In the genomic region with DNA sequence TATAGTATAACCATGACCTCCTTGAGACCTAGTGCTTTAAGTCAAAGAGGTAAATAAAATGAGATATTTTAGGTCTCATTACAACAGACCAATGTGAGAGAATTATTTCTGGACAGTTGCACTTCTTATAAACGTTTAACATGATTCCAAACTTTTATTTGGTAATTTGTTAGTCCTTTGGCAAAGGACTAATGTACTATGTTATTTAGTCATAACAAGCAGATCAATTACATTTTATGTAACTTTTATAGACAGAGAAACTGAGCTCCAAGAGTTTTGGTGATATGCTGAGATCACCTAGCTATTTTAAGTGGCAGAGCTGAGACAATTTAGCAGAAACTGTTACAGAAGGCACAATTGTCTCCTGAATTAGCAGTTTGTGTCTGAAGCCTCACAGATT, we compare ENCODE assay signal across 11 cellular contexts. TPM values are rescaled to one million over a fixed set of nuclear protein-coding genes. Genes with fewer than 3 reads are reported as not detected.
"Had no signal": no experiment of that assay in that cellular context is flagged by ENCODE, and none has a peak within 500 bp of the region (broad histone marks: within the 10 kb centered on the region; RNA-seq: fewer than 3 reads in every experiment).

No MANE protein-coding gene starts in this region.

- H3K9me3 ChIP-seq: HAP-1 had no signal

- FAIRE-seq: HTR-8/SVneo, K562 had no signal

- DNase-seq: GM23248, GOT3, H7, HFFc6, IMR-90, KG1 had no signal

- H3K4me3 ChIP-seq: GM23248, HAP-1, K562 had no signal

- H3K9ac ChIP-seq: GM23248 had no signal

- H2AFZ ChIP-seq: GM23248 had no signal

- H3K27ac ChIP-seq: GM23248 had no signal

RNA-seq across cellular contexts. Expression of a gene that starts 2.6 kb away (rescaled TPM):
- total RNA-seq: GM23248, HT-29 had no signal

RNA-seq across cellular contexts. Expression of a gene that starts 55.1 kb away (rescaled TPM):
- total RNA-seq: GM23248, H4, HFFc6, IMR-90 had no signal
- polyA plus RNA-seq: GM23248, IMR-90 had no signal
